11 cellular contexts compared by ENCODE assay signal in genomic region chr11:113859665-113860064, GRCh38. TPM values are rescaled to one million over a fixed set of nuclear protein-coding genes. Genes with fewer than 3 reads are reported as not detected.
DNase-seq lines count a peak whose midpoint lies in the region; ATAC-seq, FAIRE-seq and TF ChIP-seq lines count a peak whose summit lies in the region.
"Had no signal": no experiment of that assay in that cellular context is flagged by ENCODE, and none has a peak within 500 bp of the region (broad histone marks: within the 10 kb centered on the region; RNA-seq: fewer than 3 reads in every experiment).

No MANE protein-coding gene starts in this region.

- H3K4me3 Mint-ChIP-seq in activated CD8-positive, alpha-beta T cell treated with anti-CD3 and anti-CD28 coated beads, Interleukin-2, amount 10 ng/mL, durations not matched to agents 7 days and 5 days = peak overlapping the region; percentile 59
- peak overlapping the region; percentile 21 for H3K4me3 Mint-ChIP-seq in memory B cell

- H3K4me2 ChIP-seq in DND-41 (ENCODE audit: insufficient read depth, low read length) (no peak overlapping the region), HepG2 (ENCODE audit: low read depth, low read length) (no peak overlapping the region; the same call in 1 of the 2 replicates)

- BruUV-seq in HepG2 (replicated peaks; lab: Mats Ljungman, UMichigan) = no TSS peak

- no peak overlapping the region for H3K27ac ChIP-seq in DND-41 (ENCODE audit: low read length)
- no peak overlapping the region for H3K27ac ChIP-seq in HepG2 (ENCODE audit: extremely low read length, insufficient read depth, low read length)
- H3K27ac ChIP-seq: right atrium auricular region had no signal

- H3K27me3 ChIP-seq in DND-41 (ENCODE audit: insufficient read depth, low read length, poor library complexity) = no peaks in the 10 kb centered on the region
- H3K27me3 ChIP-seq in HepG2 (ENCODE audit: control insufficient read depth in 1 of 2, insufficient read depth in 2 of 2, low read length in 2 of 2) = no peaks in the 10 kb centered on the region
- H3K27me3 ChIP-seq: right atrium auricular region had no signal

- in situ Hi-C loops in HepG2 (cut with HindIII; ENCODE audit: extremely low pct_ligation_motif_present, low pct_unique_long_range_greater_than_20kb) = no loop called here

- H4K20me1 ChIP-seq in DND-41 (ENCODE audit: insufficient read depth, low read length) (peaks cover 2% of the 10 kb centered on the region; the same call in 1 of the 2 replicates), HepG2 (ENCODE audit: insufficient read depth, low read length) (no peaks in the 10 kb centered on the region)

- intact Hi-C loops in HepG2 (cut with micrococcal nuclease; ENCODE audit: unreplicated experiment) = loop anchor here (5.0 kb wide), 1 partner anchor 302 kb away; no protein-coding TSS in a partner anchor

- TF ChIP-seq CTCF in DND-41 (IDR thresholded peaks at IDR 0.05; ENCODE audit: borderline replicate concordance, extremely low read depth, low read length, poor library complexity, severe bottlenecking) = no peak
- no peak for TF ChIP-seq CTCF in HepG2 (CRISPR knock-in tag; IDR thresholded peaks at IDR 0.05)

- no peak for TF ChIP-seq RAD21 in HepG2 (CRISPR knock-in tag; IDR thresholded peaks at IDR 0.05)

- H3K27ac Mint-ChIP-seq in activated CD8-positive, alpha-beta T cell treated with anti-CD3 and anti-CD28 coated beads, Interleukin-2, amount 10 ng/mL, durations not matched to agents 7 days and 5 days = peak overlapping the region; percentile 92
- peak overlapping the region; percentile 83 for H3K27ac Mint-ChIP-seq in memory B cell

- TF ChIP-seq EP300 in HepG2 (IDR thresholded peaks at IDR 0.05; ENCODE audit: low read depth in 2 of 2, low read length in 2 of 2) (no peak), HepG2 (CRISPR knock-in tag; IDR thresholded peaks at IDR 0.05; ENCODE audit: borderline replicate concordance) (no peak)

- no peak for DNase-seq in DND-41
- DNase-seq in HPDE6-E6E7 (ENCODE audit: extremely low spot score) = peak; percentile 74
- peak; percentile 32 for DNase-seq in activated CD8-positive, alpha-beta T cell treated with anti-CD3 and anti-CD28 coated beads, Interleukin-2, amount 10 ng/mL, durations not matched to agents 7 days and 5 days
- no peak for DNase-seq in memory B cell (ENCODE audit: low spot score in 2 of 2)
- no peak for DNase-seq in NCI-H146 (lab: John Stamatoyannopoulos, UW)
- no peak for DNase-seq in HepG2 (ENCODE audit: low spot score)
- DNase-seq: RPMI8226 had no signal

- no peaks in the 10 kb centered on the region for H3K27me3 Mint-ChIP-seq in activated CD8-positive, alpha-beta T cell treated with anti-CD3 and anti-CD28 coated beads, Interleukin-2, amount 10 ng/mL, durations not matched to agents 7 days and 5 days (ENCODE audit: low read depth)
- no peaks in the 10 kb centered on the region for H3K27me3 Mint-ChIP-seq in memory B cell

- FAIRE-seq in HepG2 (lab: Jason Lieb, UNC) = no peak

- peaks cover 2% of the 10 kb centered on the region; the same call in 1 of the 2 replicates for H3K79me2 ChIP-seq in DND-41 (ENCODE audit: insufficient read depth, low read length)
- H3K79me2 ChIP-seq in HepG2 (ENCODE audit: insufficient read depth, low read length) = peaks cover 25% of the 10 kb centered on the region

- peak; percentile 48; the same call in 1 of the 3 replicates for ATAC-seq in DND-41 (ENCODE audit: insufficient read depth, low read depth)
- peak; percentile 66 for ATAC-seq in activated CD8-positive, alpha-beta T cell treated with anti-CD3 and anti-CD28 coated beads, Interleukin-2, amount 10 ng/mL, durations not matched to agents 7 days and 5 days
- ATAC-seq in memory B cell (ENCODE audit: low read depth) = no peak
- ATAC-seq in HG03442 (IDR thresholded peaks at IDR 0.05; ENCODE audit: unreplicated experiment) = no peak
- no peak for ATAC-seq in HepG2

- CTCF ChIA-PET in activated CD8-positive, alpha-beta T cell treated with anti-CD3 and anti-CD28 coated beads, Interleukin-2, amount 10 ng/mL, durations not matched to agents 7 days and 5 days (lab: Charles Lee) = interaction anchor here (0.8 to 2.1 kb wide), 10 partner anchors 13 to 570 kb away, joined by 3 to 5 read pairs (median 4); partner anchors contain the start of gene ZW10
- CTCF ChIA-PET in HepG2 (lab: Yijun Ruan, JAX; ENCODE audit: low intra/inter-chr PET ratio, low total read pairs) = no interaction called here

- POLR2A ChIA-PET in activated CD8-positive, alpha-beta T cell treated with anti-CD3 and anti-CD28 coated beads, Interleukin-2, amount 10 ng/mL, durations not matched to agents 7 days and 5 days (lab: Charles Lee) = no interaction called here
- POLR2A ChIA-PET in HepG2 (lab: Yijun Ruan, JAX) = interaction anchor here (2.0 kb wide), 1 partner anchor 15 kb away, joined by 11 read pairs; the partner anchor contains the start of gene USP28

- H3K4me3 ChIP-seq in DND-41 (ENCODE audit: low read depth in 1 of 2, low read length in 2 of 2) (no peak overlapping the region), HepG2 (replicated peaks in 1 of 3; ENCODE audit: insufficient read depth in 1 of 3, low read depth in 2 of 3, low read length in 3 of 3) (no peak overlapping the region)
- H3K4me3 ChIP-seq: right atrium auricular region had no signal

- no peak overlapping the region for H2AFZ ChIP-seq in DND-41 (ENCODE audit: low read depth, low read length)
- no peak overlapping the region for H2AFZ ChIP-seq in HepG2 (ENCODE audit: low read length)

- peaks cover 18% of the 10 kb centered on the region for H3K36me3 Mint-ChIP-seq in activated CD8-positive, alpha-beta T cell treated with anti-CD3 and anti-CD28 coated beads, Interleukin-2, amount 10 ng/mL, durations not matched to agents 7 days and 5 days (ENCODE audit: low read depth)
- H3K36me3 Mint-ChIP-seq in memory B cell = peaks cover 19% of the 10 kb centered on the region

- TF ChIP-seq POLR2A in HepG2 (IDR thresholded peaks at IDR 0.05; ENCODE audit: insufficient read depth in 1 of 2, low read depth in 2 of 2, low read length in 2 of 2) = no peak

- peaks cover 28% of the 10 kb centered on the region for H3K4me1 Mint-ChIP-seq in activated CD8-positive, alpha-beta T cell treated with anti-CD3 and anti-CD28 coated beads, Interleukin-2, amount 10 ng/mL, durations not matched to agents 7 days and 5 days (ENCODE audit: low read depth)
- H3K4me1 Mint-ChIP-seq in memory B cell = peaks cover 25% of the 10 kb centered on the region

- H3K9me3 Mint-ChIP-seq in activated CD8-positive, alpha-beta T cell treated with anti-CD3 and anti-CD28 coated beads, Interleukin-2, amount 10 ng/mL, durations not matched to agents 7 days and 5 days (ENCODE audit: insufficient read depth) = no peaks in the 10 kb centered on the region
- no peaks in the 10 kb centered on the region for H3K9me3 Mint-ChIP-seq in memory B cell

- H3K9me3 ChIP-seq in DND-41 (ENCODE audit: insufficient read depth, low read length, severe bottlenecking) (no peaks in the 10 kb centered on the region), HepG2 (ENCODE audit: low read length) (no peaks in the 10 kb centered on the region)
- H3K9me3 ChIP-seq: right atrium auricular region had no signal

- peaks cover 6% of the 10 kb centered on the region for H3K4me1 ChIP-seq in DND-41 (ENCODE audit: insufficient read depth, low read length)
- H3K4me1 ChIP-seq in HepG2 (ENCODE audit: insufficient read depth, low read length) = peaks cover 25% of the 10 kb centered on the region

- H3K9ac ChIP-seq in DND-41 (ENCODE audit: low read depth, low read length) (no peak overlapping the region), HepG2 (ENCODE audit: insufficient read depth, low read depth, low read length) (no peak overlapping the region)

- H3K36me3 ChIP-seq in DND-41 (ENCODE audit: insufficient read depth, low read length) (no peaks in the 10 kb centered on the region), HepG2 (replicated peaks in 1 of 2; ENCODE audit: control insufficient read depth in 1 of 2, insufficient read depth in 2 of 2, low read length in 2 of 2) (no peaks in the 10 kb centered on the region; a peak in 1 of 5 replicates)
- H3K36me3 ChIP-seq: right atrium auricular region had no signal

RNA-seq across cellular contexts. Expression of gene USP28, which starts 15.7 kb away (rescaled TPM):
- total RNA-seq in activated CD8-positive, alpha-beta T cell treated with anti-CD3 and anti-CD28 coated beads, Interleukin-2, amount 10 ng/mL, durations not matched to agents 7 days and 5 days = 10 to 100 TPM; 46.8 to 53.0 TPM
- 34.3 and 52.0 TPM in 2 replicates for total RNA-seq in HepG2 (2016; rRNA removed; fragmentation: Illumina TruSeq; extraction: Trizol)
- total RNA-seq in HepG2 (2016; cell fraction: cytosol; rRNA removed; fragmentation: Illumina TruSeq; extraction: Trizol; ENCODE audit: low read depth) = 8.8 and 10.6 TPM in 2 replicates
- 36.7 and 47.2 TPM in 2 replicates for total RNA-seq in HepG2 (2016; cell fraction: insoluble cytoplasmic fraction; rRNA removed; fragmentation: Illumina TruSeq; extraction: Trizol)
- 19.2 and 20.6 TPM in 2 replicates for total RNA-seq in HepG2 (2016; cell fraction: membrane; rRNA removed; fragmentation: Illumina TruSeq; extraction: Trizol)
- 30.7 and 35.4 TPM in 2 replicates for total RNA-seq in HepG2 (2016; cell fraction: nucleus; rRNA removed; fragmentation: Illumina TruSeq; extraction: Trizol)
- 27.6 and 29.6 TPM in 2 replicates for polyA plus RNA-seq in HepG2 (2011; rRNA removed)
- polyA plus RNA-seq in HepG2 (2011; cell fraction: cytosol; rRNA removed) = 11.8 and 14.3 TPM in 2 replicates
- polyA plus RNA-seq in HepG2 (2011; cell fraction: nucleus; rRNA removed) = 26.1 and 29.2 TPM in 2 replicates
- polyA plus RNA-seq in HepG2 (2012) = 12.9 and 17.0 TPM in 2 replicates
- polyA plus RNA-seq in HepG2 (2016; cell fraction: cytosol; fragmentation: Illumina TruSeq; extraction: Trizol; ENCODE audit: low read depth) = 3.9 and 4.1 TPM in 2 replicates
- polyA plus RNA-seq in HepG2 (2016; cell fraction: insoluble cytoplasmic fraction; fragmentation: Illumina TruSeq; extraction: Trizol; ENCODE audit: low read depth) = 28.6 and 29.4 TPM in 2 replicates
- 9.3 and 9.8 TPM in 2 replicates for polyA plus RNA-seq in HepG2 (2016; cell fraction: membrane; fragmentation: Illumina TruSeq; extraction: Trizol; ENCODE audit: low read depth)
- 25.6 and 33.9 TPM in 2 replicates for polyA plus RNA-seq in HepG2 (2016; cell fraction: nucleus; fragmentation: Illumina TruSeq; extraction: Trizol; ENCODE audit: insufficient read depth, low read depth)
- polyA minus RNA-seq in HepG2 (2011; rRNA and poly(A)+ RNA removed; ENCODE audit: low replicate concordance) = 24.1 and 27.3 TPM in 2 replicates
- polyA minus RNA-seq in HepG2 (2011; cell fraction: cytosol; rRNA and poly(A)+ RNA removed) = 23.8 and 28.1 TPM in 2 replicates
- polyA minus RNA-seq in HepG2 (2011; cell fraction: nucleus; rRNA and poly(A)+ RNA removed) = 34.2 and 35.4 TPM in 2 replicates

RNA-seq across cellular contexts. Expression of gene HTR3B, which starts 44.9 kb away (rescaled TPM):
- not detected for total RNA-seq in activated CD8-positive, alpha-beta T cell treated with anti-CD3 and anti-CD28 coated beads, Interleukin-2, amount 10 ng/mL, durations not matched to agents 7 days and 5 days
- total RNA-seq in HepG2 (2016; rRNA removed; fragmentation: Illumina TruSeq; extraction: Trizol) = 1.7 and 2.2 TPM in 2 replicates
- total RNA-seq in HepG2 (2016; cell fraction: cytosol; rRNA removed; fragmentation: Illumina TruSeq; extraction: Trizol; ENCODE audit: low read depth) = 1.1 and 1.6 TPM in 2 replicates
- total RNA-seq in HepG2 (2016; cell fraction: insoluble cytoplasmic fraction; rRNA removed; fragmentation: Illumina TruSeq; extraction: Trizol) = 1.2 and 1.8 TPM in 2 replicates
- 1.6 and 3.1 TPM in 2 replicates for total RNA-seq in HepG2 (2016; cell fraction: membrane; rRNA removed; fragmentation: Illumina TruSeq; extraction: Trizol)
- 0.62 and 3.4 TPM in 2 replicates for total RNA-seq in HepG2 (2016; cell fraction: nucleus; rRNA removed; fragmentation: Illumina TruSeq; extraction: Trizol)
- polyA plus RNA-seq in HepG2 (2011; rRNA removed) = 0.05 and 0.09 TPM in 2 replicates
- polyA plus RNA-seq in HepG2 (2011; cell fraction: cytosol; rRNA removed) = 0.05 TPM in 2 replicates
- polyA plus RNA-seq in HepG2 (2011; cell fraction: nucleus; rRNA removed) = not detected in 2 replicates
- not detected in 2 replicates for polyA plus RNA-seq in HepG2 (2012)
- polyA plus RNA-seq in HepG2 (2016; cell fraction: cytosol; fragmentation: Illumina TruSeq; extraction: Trizol; ENCODE audit: low read depth) = 0.97 and 1.3 TPM in 2 replicates
- 0.92 and 1.2 TPM in 2 replicates for polyA plus RNA-seq in HepG2 (2016; cell fraction: insoluble cytoplasmic fraction; fragmentation: Illumina TruSeq; extraction: Trizol; ENCODE audit: low read depth)
- 1.8 and 2.2 TPM in 2 replicates for polyA plus RNA-seq in HepG2 (2016; cell fraction: membrane; fragmentation: Illumina TruSeq; extraction: Trizol; ENCODE audit: low read depth)
- 1.3 and 1.5 TPM in 2 replicates for polyA plus RNA-seq in HepG2 (2016; cell fraction: nucleus; fragmentation: Illumina TruSeq; extraction: Trizol; ENCODE audit: insufficient read depth, low read depth)
- 0.08 TPM in 1 of 2 replicates, not detected in the other for polyA minus RNA-seq in HepG2 (2011; rRNA and poly(A)+ RNA removed; ENCODE audit: low replicate concordance)
- not detected in 2 replicates for polyA minus RNA-seq in HepG2 (2011; cell fraction: cytosol; rRNA and poly(A)+ RNA removed)
- not detected in 2 replicates for polyA minus RNA-seq in HepG2 (2011; cell fraction: nucleus; rRNA and poly(A)+ RNA removed)
- total RNA-seq: mononuclear cell, right atrium auricular region, subcutaneous adipose tissue had no signal

Comparison
In these comparisons a context has a peak if more than half of its experiments do, and no peak if none do; other contexts are left out.
1. ATAC-seq: peak in DND-41 (single experiment) and activated CD8-positive, alpha-beta T cell treated with anti-CD3 and anti-CD28 coated beads, Interleukin-2, amount 10 ng/mL, durations not matched to agents 7 days and 5 days (single experiment); none in memory B cell (single experiment), HG03442 (single experiment) and HepG2 (single experiment).
2. DNase-seq: peak in HPDE6-E6E7 (single experiment) and activated CD8-positive, alpha-beta T cell treated with anti-CD3 and anti-CD28 coated beads, Interleukin-2, amount 10 ng/mL, durations not matched to agents 7 days and 5 days (single experiment); none in DND-41 (single experiment), memory B cell (0 of 2), NCI-H146 (single experiment) and HepG2 (single experiment).